Comparison of ENCODE assay signal across 1 cellular context in genomic region chr2:37873749-37874330, GRCh38.
TF ChIP-seq lines count a peak whose summit lies in the region.

No MANE protein-coding gene starts in this region.

TF ChIP-seq in SK-N-SH, 30 proteins besides CTCF, POLR2A, EP300 and RAD21 (continued from another document):
- TF ChIP-seq REST (IDR thresholded peaks at IDR 0.05; ENCODE audit: low read depth, low read length): no peak
- no peak for TF ChIP-seq GATA2 (CRISPR knock-in tag; IDR thresholded peaks at IDR 0.05)
- TF ChIP-seq EZH2phosphoT487 (IDR thresholded peaks at IDR 0.05; ENCODE audit: borderline replicate concordance, low read depth): no peak
